ENCODE assay signal across 19 cellular contexts in genomic region chr4:141238196-141238595, GRCh38.
"Had no signal": no experiment of that assay in that cellular context is flagged by ENCODE, and none has a peak within 500 bp of the region (broad histone marks: within the 10 kb centered on the region; RNA-seq: fewer than 3 reads in every experiment).

No MANE protein-coding gene starts in this region.

- DNase-seq: activated CD4-positive, alpha-beta memory T cell treated with anti-CD3 and anti-CD28 coated beads, Interleukin-2, amount 10 ng/mL, durations not matched to agents 7 days and 5 days; activated CD4-positive, alpha-beta T cell treated with anti-CD3 and anti-CD28 coated beads, Interleukin-2, amount 10 ng/mL, durations not matched to agents 7 days and 5 days; activated CD4-positive, CD25-positive, alpha-beta regulatory T cell; activated gamma-delta T cell; activated naive CD4-positive, alpha-beta T cell treated with anti-CD3 and anti-CD28 coated beads for 36 hours; activated T-cell treated with anti-CD3 and anti-CD28 coated beads for 4 hours; activated T-cell treated with anti-CD3 and anti-CD28 coated beads, Interleukin-2, amount 50 U/mL, for 48 hours; amygdala; caudate nucleus; colonic mucosa; NCI-H1092; NCI-H1417; NCI-H1930; NCI-H524; PC-3; SHP77 treated with DMSO at 0.1 percent for 48 hours; T-helper 2 cell; T1000 had no signal

- H3K4me3 ChIP-seq: breast epithelium, colonic mucosa had no signal
